ENCODE assay signal across 2 cellular contexts in the genomic region with DNA sequence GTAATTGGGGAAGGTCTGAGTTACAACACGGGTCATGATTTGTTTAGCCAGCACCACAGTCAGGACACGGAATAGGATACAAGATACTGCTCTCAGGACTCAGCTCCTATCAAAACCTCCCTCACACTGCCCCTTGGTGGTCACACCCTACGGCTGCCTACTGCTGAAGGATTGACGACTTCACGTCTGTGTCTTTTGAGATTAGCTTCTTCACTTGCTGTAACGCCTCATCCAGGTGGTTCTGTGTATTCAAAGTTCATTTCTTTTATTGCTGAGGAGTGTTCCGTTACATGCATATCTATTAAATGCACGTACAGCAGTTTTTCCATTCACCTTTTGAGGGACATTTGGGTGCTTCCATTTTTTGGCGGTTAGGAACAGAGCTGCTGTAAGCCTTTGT.
TF ChIP-seq lines count a peak whose summit lies in the region.

No MANE protein-coding gene starts in this region.

TF ChIP-seq in HEK293T, 16 proteins besides CTCF, POLR2A, EP300 and RAD21 (continued from another document):
- TF ChIP-seq PKNOX1 (IDR thresholded peaks at IDR 0.05) = peak; percentile 40; the same call in 1 of the 2 replicates
TF ChIP-seq in HEK293T: peak in this region for 1.

TF ChIP-seq in K562, 482 proteins besides CTCF, POLR2A, EP300 and RAD21 (continued from another document and continues in another):
- TF ChIP-seq MTF1 (CRISPR knock-in tag; IDR thresholded peaks at IDR 0.05; ENCODE audit: borderline replicate concordance) (no peak), HLTF (IDR thresholded peaks at IDR 0.05) (no peak), ZNF316 (IDR thresholded peaks at IDR 0.05) (peak; percentile 94), SNIP1 (IDR thresholded peaks at IDR 0.05; ENCODE audit: low read depth) (no peak), CEBPG (CRISPR knock-in tag; IDR thresholded peaks at IDR 0.05) (no peak), CEBPG (tag; conservative IDR thresholded peaks at IDR 0.05 in 1 of 2, IDR thresholded peaks at IDR 0.05 in 1 of 2) (no peak), PPARD (CRISPR knock-in tag; IDR thresholded peaks at IDR 0.05) (no peak), ZNF699 (CRISPR knock-in tag; IDR thresholded peaks at IDR 0.05; ENCODE audit: insufficient replicate concordance) (no peak), CBX5 (IDR thresholded peaks at IDR 0.05; ENCODE audit: borderline replicate concordance, low read depth) (no peak), ZNF551 (CRISPR knock-in tag; IDR thresholded peaks at IDR 0.05) (no peak), MAFF (IDR thresholded peaks at IDR 0.05; ENCODE audit: low read length) (no peak; the same call in 1 of the 2 replicates), HMG20B (CRISPR knock-in tag; IDR thresholded peaks at IDR 0.05) (no peak), ATF7 (IDR thresholded peaks at IDR 0.05) (0 out of 2 replicates have a peak, but pooled peaks have one; percentile 33), TEAD1 (CRISPR knock-in tag; IDR thresholded peaks at IDR 0.05) (no peak), KAT8 (IDR thresholded peaks at IDR 0.05; ENCODE audit: low read depth) (no peak), BDP1 (IDR thresholded peaks at IDR 0.05; ENCODE audit: insufficient read depth, insufficient read length) (no peak), ZNF507 (tag; conservative IDR thresholded peaks at IDR 0.05) (no peak), U2AF2 (optimal IDR thresholded peaks at IDR 0.05; ENCODE audit: low read depth, low read length) (no peak), ZNF311 (CRISPR knock-in tag; IDR thresholded peaks at IDR 0.05) (no peak), POLR2AphosphoS2 (IDR thresholded peaks at IDR 0.05; ENCODE audit: low read length) (no peak), TEAD4 (IDR thresholded peaks at IDR 0.05; ENCODE audit: low read length) (peak; percentile 71), TEAD4 (CRISPR knock-in tag; IDR thresholded peaks at IDR 0.05; ENCODE audit: borderline replicate concordance) (no peak), CHD4 (IDR thresholded peaks at IDR 0.05; ENCODE audit: insufficient read depth, insufficient replicate concordance, low read depth, low read length, poor library complexity, severe bottlenecking) (no peak), SMC3 (conservative IDR thresholded peaks at IDR 0.05; ENCODE audit: insufficient read depth, low read depth, low read length) (0 out of 2 replicates have a peak, but pooled peaks have one; percentile 4), NCOR1 (IDR thresholded peaks at IDR 0.05) (peak; percentile 72), ZNF695 (CRISPR knock-in tag; IDR thresholded peaks at IDR 0.05) (no peak), PML (IDR thresholded peaks at IDR 0.05; ENCODE audit: low read length) (peak; percentile 24; the same call in 1 of the 2 replicates), PYGO2 (tag; IDR thresholded peaks at IDR 0.05) (no peak), BRCA1 (IDR thresholded peaks at IDR 0.05) (no peak), BRCA1 (CRISPR knock-in tag; IDR thresholded peaks at IDR 0.05) (no peak), ZHX1 (conservative IDR thresholded peaks at IDR 0.05; ENCODE audit: low read length) (no peak), ZNF444 (CRISPR knock-in tag; IDR thresholded peaks at IDR 0.05) (no peak), SRSF1 (IDR thresholded peaks at IDR 0.05; ENCODE audit: low read depth, low read length) (no peak), SIN3B (IDR thresholded peaks at IDR 0.05; ENCODE audit: low read depth) (no peak), ZNF282 (CRISPR knock-in tag; IDR thresholded peaks at IDR 0.05) (no peak), TAL1 (IDR thresholded peaks at IDR 0.05) (peak; percentile 78), SMAD3 (CRISPR knock-in tag; conservative IDR thresholded peaks at IDR 0.05) (no peak), SMARCB1 (IDR thresholded peaks at IDR 0.05; ENCODE audit: insufficient read length, low read depth) (no peak)
- TF ChIP-seq, protein P1, sequence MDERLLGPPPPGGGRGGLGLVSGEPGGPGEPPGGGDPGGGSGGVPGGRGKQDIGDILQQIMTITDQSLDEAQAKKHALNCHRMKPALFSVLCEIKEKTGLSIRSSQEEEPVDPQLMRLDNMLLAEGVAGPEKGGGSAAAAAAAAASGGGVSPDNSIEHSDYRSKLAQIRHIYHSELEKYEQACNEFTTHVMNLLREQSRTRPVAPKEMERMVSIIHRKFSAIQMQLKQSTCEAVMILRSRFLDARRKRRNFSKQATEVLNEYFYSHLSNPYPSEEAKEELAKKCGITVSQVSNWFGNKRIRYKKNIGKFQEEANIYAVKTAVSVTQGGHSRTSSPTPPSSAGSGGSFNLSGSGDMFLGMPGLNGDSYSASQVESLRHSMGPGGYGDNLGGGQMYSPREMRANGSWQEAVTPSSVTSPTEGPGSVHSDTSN (CRISPR knock-in tag; IDR thresholded peaks at IDR 0.05; ENCODE audit: low read depth) = 0 out of 2 replicates have a peak, but pooled peaks have one; percentile 21
- TF ChIP-seq, protein P1 (tag; conservative IDR thresholded peaks at IDR 0.05; ENCODE audit: low read depth) = peak; percentile 93
- TF ChIP-seq, protein P2, sequence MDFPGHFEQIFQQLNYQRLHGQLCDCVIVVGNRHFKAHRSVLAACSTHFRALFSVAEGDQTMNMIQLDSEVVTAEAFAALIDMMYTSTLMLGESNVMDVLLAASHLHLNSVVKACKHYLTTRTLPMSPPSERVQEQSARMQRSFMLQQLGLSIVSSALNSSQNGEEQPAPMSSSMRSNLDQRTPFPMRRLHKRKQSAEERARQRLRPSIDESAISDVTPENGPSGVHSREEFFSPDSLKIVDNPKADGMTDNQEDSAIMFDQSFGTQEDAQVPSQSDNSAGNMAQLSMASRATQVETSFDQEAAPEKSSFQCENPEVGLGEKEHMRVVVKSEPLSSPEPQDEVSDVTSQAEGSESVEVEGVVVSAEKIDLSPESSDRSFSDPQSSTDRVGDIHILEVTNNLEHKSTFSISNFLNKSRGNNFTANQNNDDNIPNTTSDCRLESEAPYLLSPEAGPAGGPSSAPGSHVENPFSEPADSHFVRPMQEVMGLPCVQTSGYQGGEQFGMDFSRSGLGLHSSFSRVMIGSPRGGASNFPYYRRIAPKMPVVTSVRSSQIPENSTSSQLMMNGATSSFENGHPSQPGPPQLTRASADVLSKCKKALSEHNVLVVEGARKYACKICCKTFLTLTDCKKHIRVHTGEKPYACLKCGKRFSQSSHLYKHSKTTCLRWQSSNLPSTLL (IDR thresholded peaks at IDR 0.05) = no peak
- TF ChIP-seq, protein P3, sequence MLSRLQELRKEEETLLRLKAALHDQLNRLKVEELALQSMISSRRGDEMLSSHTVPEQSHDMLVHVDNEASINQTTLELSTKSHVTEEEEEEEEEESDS (CRISPR knock-in tag; IDR thresholded peaks at IDR 0.05) = no peak
- TF ChIP-seq, protein P4, sequence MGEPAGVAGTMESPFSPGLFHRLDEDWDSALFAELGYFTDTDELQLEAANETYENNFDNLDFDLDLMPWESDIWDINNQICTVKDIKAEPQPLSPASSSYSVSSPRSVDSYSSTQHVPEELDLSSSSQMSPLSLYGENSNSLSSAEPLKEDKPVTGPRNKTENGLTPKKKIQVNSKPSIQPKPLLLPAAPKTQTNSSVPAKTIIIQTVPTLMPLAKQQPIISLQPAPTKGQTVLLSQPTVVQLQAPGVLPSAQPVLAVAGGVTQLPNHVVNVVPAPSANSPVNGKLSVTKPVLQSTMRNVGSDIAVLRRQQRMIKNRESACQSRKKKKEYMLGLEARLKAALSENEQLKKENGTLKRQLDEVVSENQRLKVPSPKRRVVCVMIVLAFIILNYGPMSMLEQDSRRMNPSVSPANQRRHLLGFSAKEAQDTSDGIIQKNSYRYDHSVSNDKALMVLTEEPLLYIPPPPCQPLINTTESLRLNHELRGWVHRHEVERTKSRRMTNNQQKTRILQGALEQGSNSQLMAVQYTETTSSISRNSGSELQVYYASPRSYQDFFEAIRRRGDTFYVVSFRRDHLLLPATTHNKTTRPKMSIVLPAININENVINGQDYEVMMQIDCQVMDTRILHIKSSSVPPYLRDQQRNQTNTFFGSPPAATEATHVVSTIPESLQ (CRISPR knock-in tag; IDR thresholded peaks at IDR 0.05) = no peak
- TF ChIP-seq, protein P5, sequence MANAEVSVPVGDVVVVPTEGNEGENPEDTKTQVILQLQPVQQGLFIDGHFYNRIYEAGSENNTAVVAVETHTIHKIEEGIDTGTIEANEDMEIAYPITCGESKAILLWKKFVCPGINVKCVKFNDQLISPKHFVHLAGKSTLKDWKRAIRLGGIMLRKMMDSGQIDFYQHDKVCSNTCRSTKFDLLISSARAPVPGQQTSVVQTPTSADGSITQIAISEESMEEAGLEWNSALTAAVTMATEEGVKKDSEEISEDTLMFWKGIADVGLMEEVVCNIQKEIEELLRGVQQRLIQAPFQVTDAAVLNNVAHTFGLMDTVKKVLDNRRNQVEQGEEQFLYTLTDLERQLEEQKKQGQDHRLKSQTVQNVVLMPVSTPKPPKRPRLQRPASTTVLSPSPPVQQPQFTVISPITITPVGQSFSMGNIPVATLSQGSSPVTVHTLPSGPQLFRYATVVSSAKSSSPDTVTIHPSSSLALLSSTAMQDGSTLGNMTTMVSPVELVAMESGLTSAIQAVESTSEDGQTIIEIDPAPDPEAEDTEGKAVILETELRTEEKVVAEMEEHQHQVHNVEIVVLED (CRISPR knock-in tag; IDR thresholded peaks at IDR 0.05) = no peak
- TF ChIP-seq, protein P6, sequence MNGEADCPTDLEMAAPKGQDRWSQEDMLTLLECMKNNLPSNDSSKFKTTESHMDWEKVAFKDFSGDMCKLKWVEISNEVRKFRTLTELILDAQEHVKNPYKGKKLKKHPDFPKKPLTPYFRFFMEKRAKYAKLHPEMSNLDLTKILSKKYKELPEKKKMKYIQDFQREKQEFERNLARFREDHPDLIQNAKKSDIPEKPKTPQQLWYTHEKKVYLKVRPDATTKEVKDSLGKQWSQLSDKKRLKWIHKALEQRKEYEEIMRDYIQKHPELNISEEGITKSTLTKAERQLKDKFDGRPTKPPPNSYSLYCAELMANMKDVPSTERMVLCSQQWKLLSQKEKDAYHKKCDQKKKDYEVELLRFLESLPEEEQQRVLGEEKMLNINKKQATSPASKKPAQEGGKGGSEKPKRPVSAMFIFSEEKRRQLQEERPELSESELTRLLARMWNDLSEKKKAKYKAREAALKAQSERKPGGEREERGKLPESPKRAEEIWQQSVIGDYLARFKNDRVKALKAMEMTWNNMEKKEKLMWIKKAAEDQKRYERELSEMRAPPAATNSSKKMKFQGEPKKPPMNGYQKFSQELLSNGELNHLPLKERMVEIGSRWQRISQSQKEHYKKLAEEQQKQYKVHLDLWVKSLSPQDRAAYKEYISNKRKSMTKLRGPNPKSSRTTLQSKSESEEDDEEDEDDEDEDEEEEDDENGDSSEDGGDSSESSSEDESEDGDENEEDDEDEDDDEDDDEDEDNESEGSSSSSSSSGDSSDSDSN (IDR thresholded peaks at IDR 0.05; ENCODE audit: borderline replicate concordance in 1 of 2, low read depth in 2 of 2, low read length in 2 of 2) = no peak
- TF ChIP-seq, protein P7, sequence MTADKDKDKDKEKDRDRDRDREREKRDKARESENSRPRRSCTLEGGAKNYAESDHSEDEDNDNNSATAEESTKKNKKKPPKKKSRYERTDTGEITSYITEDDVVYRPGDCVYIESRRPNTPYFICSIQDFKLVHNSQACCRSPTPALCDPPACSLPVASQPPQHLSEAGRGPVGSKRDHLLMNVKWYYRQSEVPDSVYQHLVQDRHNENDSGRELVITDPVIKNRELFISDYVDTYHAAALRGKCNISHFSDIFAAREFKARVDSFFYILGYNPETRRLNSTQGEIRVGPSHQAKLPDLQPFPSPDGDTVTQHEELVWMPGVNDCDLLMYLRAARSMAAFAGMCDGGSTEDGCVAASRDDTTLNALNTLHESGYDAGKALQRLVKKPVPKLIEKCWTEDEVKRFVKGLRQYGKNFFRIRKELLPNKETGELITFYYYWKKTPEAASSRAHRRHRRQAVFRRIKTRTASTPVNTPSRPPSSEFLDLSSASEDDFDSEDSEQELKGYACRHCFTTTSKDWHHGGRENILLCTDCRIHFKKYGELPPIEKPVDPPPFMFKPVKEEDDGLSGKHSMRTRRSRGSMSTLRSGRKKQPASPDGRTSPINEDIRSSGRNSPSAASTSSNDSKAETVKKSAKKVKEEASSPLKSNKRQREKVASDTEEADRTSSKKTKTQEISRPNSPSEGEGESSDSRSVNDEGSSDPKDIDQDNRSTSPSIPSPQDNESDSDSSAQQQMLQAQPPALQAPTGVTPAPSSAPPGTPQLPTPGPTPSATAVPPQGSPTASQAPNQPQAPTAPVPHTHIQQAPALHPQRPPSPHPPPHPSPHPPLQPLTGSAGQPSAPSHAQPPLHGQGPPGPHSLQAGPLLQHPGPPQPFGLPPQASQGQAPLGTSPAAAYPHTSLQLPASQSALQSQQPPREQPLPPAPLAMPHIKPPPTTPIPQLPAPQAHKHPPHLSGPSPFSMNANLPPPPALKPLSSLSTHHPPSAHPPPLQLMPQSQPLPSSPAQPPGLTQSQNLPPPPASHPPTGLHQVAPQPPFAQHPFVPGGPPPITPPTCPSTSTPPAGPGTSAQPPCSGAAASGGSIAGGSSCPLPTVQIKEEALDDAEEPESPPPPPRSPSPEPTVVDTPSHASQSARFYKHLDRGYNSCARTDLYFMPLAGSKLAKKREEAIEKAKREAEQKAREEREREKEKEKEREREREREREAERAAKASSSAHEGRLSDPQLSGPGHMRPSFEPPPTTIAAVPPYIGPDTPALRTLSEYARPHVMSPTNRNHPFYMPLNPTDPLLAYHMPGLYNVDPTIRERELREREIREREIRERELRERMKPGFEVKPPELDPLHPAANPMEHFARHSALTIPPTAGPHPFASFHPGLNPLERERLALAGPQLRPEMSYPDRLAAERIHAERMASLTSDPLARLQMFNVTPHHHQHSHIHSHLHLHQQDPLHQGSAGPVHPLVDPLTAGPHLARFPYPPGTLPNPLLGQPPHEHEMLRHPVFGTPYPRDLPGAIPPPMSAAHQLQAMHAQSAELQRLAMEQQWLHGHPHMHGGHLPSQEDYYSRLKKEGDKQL (CRISPR knock-in tag; IDR thresholded peaks at IDR 0.05; ENCODE audit: borderline replicate concordance) = no peak
